Comparison of ENCODE assay signal across 20 cellular contexts in the genomic region with DNA sequence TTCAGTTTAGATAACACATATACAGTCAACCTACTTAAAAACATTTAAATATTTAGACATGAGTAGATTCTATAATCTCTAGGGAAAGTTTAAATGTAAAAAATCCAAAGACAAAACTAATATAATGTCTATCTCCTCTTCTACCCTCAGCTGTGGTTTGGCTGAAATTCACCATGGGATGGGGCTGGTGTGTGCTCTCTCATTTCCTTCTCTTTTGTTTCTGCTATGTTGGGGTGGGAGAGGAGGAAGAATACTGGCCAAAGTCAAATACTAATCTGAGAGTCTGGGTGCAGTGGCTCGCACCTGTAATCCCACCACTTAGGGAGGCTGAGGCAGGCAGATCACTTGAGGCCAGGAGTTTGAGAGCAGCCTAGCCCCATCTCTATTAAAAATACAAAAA.
A peak's percentile ranks its signal among the peaks of the same experiment; 100 is the strongest.
DNase-seq lines count a peak whose midpoint lies in the region; ATAC-seq, FAIRE-seq and TF ChIP-seq lines count a peak whose summit lies in the region.
"Had no signal": no experiment of that assay in that cellular context is flagged by ENCODE, and none has a peak within 500 bp of the region (broad histone marks: within the 10 kb centered on the region; RNA-seq: fewer than 3 reads in every experiment).

No MANE protein-coding gene starts in this region.

- H3K79me2 ChIP-seq in GM23338 (replicated peaks; ENCODE audit: insufficient read depth), result no peaks in the 10 kb centered on the region

- ATAC-seq in GM23338, result no peak
- peak; percentile 60 for ATAC-seq in WTC11
- ATAC-seq: A549; CD8-positive, alpha-beta T cell had no signal

- H3K27ac Mint-ChIP-seq in GM23338, result no peak overlapping the region
- H3K27ac Mint-ChIP-seq in WTC11, result peak overlapping the region; percentile 28; the same call in 1 of the 2 replicates
- H3K27ac Mint-ChIP-seq: B cell; CD4-positive, alpha-beta T cell; CD8-positive, alpha-beta T cell had no signal

- H4K20me1 ChIP-seq in GM23338 (replicated peaks; ENCODE audit: insufficient read depth), result no peaks in the 10 kb centered on the region
- H4K20me1 ChIP-seq: BLaER1 treated with 17β-estradiol and CSF1 and Interleukin-3, amounts not matched to agents 10 nM and 100 nM had no signal

- no peaks in the 10 kb centered on the region for H3K9me3 ChIP-seq in small intestine (ENCODE audit: control insufficient read depth, low read depth)
- H3K9me3 ChIP-seq: A549; BLaER1 treated with 17β-estradiol and CSF1 and Interleukin-3, amounts not matched to agents 10 nM and 100 nM; Caco-2 had no signal

- DNase-seq in GM23338 (ENCODE audit: low spot score), result no peak
- DNase-seq in WTC11 (ENCODE audit: low spot score), result no peak
- no peak for DNase-seq in small intestine
- DNase-seq in islet precursor cell, result no peak
- DNase-seq in activated CD4-positive, alpha-beta T cell treated with anti-CD3 and anti-CD28 coated beads, Interleukin-2, amount 50 U/mL, for 4 hours, result no peak
- DNase-seq: Caco-2; Calu3; CD4-positive, alpha-beta T cell; CD8-positive, alpha-beta T cell; DMS79 treated with DMSO at 0.1 percent for 48 hours; GF-D8 had no signal

- TF ChIP-seq CTCF in GM23338 (conservative IDR thresholded peaks at IDR 0.05; ENCODE audit: low read depth in 2 of 2), result no peak
- TF ChIP-seq CTCF in WTC11 (IDR thresholded peaks at IDR 0.05), result no peak

- H3K27ac ChIP-seq in GM23338 (ENCODE audit: low read depth) (no peak overlapping the region), small intestine (ENCODE audit: low read depth in 1 of 2, low read length in 1 of 2) (no peak overlapping the region)
- H3K27ac ChIP-seq: 22Rv1, A549, C4-2B had no signal

- POLR2A ChIA-PET in WTC11 (lab: Charles Lee), result no interaction called here

- no peak overlapping the region for H3K4me2 ChIP-seq in GM23338
- H3K4me2 ChIP-seq: A549 had no signal

- H3K4me1 Mint-ChIP-seq in GM23338 (peaks cover 14% of the 10 kb centered on the region), WTC11 (peaks cover 19% of the 10 kb centered on the region)
- H3K4me1 Mint-ChIP-seq: B cell had no signal

- no peaks in the 10 kb centered on the region; the same call in 2 of the 3 replicates for H3K9me3 Mint-ChIP-seq in GM23338
- no peaks in the 10 kb centered on the region for H3K9me3 Mint-ChIP-seq in WTC11

- no peaks in the 10 kb centered on the region for H3K36me3 ChIP-seq in GM23338 (ENCODE audit: insufficient read depth)
- peaks cover 0 to 2% of the 10 kb centered on the region in 2 donors for H3K36me3 ChIP-seq in small intestine (ENCODE audit: control insufficient read depth in 2 of 2, insufficient read depth in 2 of 2, low read length in 2 of 2)
- H3K36me3 ChIP-seq: BLaER1 treated with 17β-estradiol and CSF1 and Interleukin-3, amounts not matched to agents 10 nM and 100 nM had no signal

- peak; percentile 30 for FAIRE-seq in small intestine (lab: Jason Lieb, UNC)
- FAIRE-seq: A549, D721Med, G401.6, GM12891, GM19239 had no signal

- H3K27me3 Mint-ChIP-seq in GM23338 (ENCODE audit: insufficient read depth, low read depth, poor library complexity), result no peaks in the 10 kb centered on the region
- H3K27me3 Mint-ChIP-seq in WTC11 (ENCODE audit: low read depth), result no peaks in the 10 kb centered on the region
- H3K27me3 Mint-ChIP-seq: B cell; CD4-positive, alpha-beta T cell had no signal

- H3K27me3 ChIP-seq in GM23338 (ENCODE audit: insufficient read depth) (no peaks in the 10 kb centered on the region), small intestine (ENCODE audit: control insufficient read depth in 2 of 2, insufficient read depth in 2 of 2, low read length in 2 of 2) (no peaks in the 10 kb centered on the region)
- H3K27me3 ChIP-seq: BLaER1 treated with 17β-estradiol and CSF1 and Interleukin-3, amounts not matched to agents 10 nM and 100 nM had no signal

- H3K36me3 Mint-ChIP-seq in GM23338 (ENCODE audit: low read depth) (no peaks in the 10 kb centered on the region), WTC11 (no peaks in the 10 kb centered on the region)
- H3K36me3 Mint-ChIP-seq: CD8-positive, alpha-beta T cell had no signal

- H3K4me1 ChIP-seq in GM23338 (ENCODE audit: insufficient read depth) (peaks cover 4% of the 10 kb centered on the region), small intestine (ENCODE audit: control insufficient read depth in 2 of 2, insufficient read depth in 1 of 2, low read depth in 1 of 2, low read length in 1 of 2) (no peaks in the 10 kb centered on the region)
- H3K4me1 ChIP-seq: A549, Caco-2 had no signal

- H3F3A ChIP-seq in GM23338 (replicated peaks; ENCODE audit: low read depth), result no peaks in the 10 kb centered on the region

- H3K4me3 ChIP-seq in GM23338 (no peak overlapping the region), small intestine (ENCODE audit: low read depth in 1 of 2, low read length in 2 of 2) (no peak overlapping the region)
- H3K4me3 ChIP-seq: A549; BLaER1 treated with 17β-estradiol and CSF1 and Interleukin-3, amounts not matched to agents 10 nM and 100 nM had no signal

- H3K4me3 Mint-ChIP-seq in GM23338, result no peak overlapping the region
- no peak overlapping the region for H3K4me3 Mint-ChIP-seq in WTC11
- H3K4me3 Mint-ChIP-seq: B cell; CD4-positive, alpha-beta T cell; CD8-positive, alpha-beta T cell had no signal

- peak overlapping the region; percentile 3 for H2AFZ ChIP-seq in GM23338

- 83 to 100% (median 89%) methylated on average over 1 of the region's 1 CpG for WGBS in small intestine, 3 donors

- CTCF ChIA-PET in WTC11 (lab: Charles Lee), result no interaction called here

- no peaks in the 10 kb centered on the region for H3K9me2 ChIP-seq in GM23338 (ENCODE audit: insufficient read depth)

TF ChIP-seq in WTC11, 78 proteins besides CTCF, POLR2A, EP300 and RAD21 (continues in another document):
- TF ChIP-seq, protein P1, sequence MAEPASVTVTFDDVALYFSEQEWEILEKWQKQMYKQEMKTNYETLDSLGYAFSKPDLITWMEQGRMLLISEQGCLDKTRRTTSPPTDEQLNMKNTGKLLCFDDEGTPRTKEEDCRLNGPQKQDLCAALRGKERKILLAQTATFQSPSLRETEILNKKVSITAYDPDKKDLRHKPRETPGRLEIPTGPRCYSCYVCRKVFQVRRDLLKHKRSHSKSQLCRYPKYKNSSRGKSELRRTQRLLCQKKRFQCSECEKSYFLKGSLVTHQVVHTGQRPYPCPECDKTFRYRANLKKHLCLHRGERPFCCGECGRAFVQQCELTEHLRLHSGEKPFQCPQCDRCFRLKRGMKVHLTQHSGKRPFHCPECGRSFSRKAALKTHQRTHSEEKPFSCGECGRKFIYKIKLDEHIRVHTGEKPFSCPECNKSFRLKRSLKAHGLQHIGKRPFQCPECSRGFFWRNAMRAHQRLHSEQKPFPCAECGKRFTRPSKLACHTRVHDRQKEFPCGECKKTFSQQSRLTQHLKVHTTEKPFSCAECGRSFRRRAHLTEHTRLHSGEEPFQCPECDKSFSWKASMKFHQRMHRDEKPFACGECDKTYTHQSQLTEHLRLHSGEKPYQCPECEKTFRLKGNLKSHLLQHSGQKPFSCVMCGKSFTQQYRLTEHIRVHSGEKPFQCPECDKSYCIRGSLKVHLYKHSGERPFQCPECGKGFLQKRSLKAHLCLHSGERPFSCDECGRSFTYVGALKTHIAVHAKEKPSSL (CRISPR knock-in tag; conservative IDR thresholded peaks at IDR 0.05), result no peak
- TF ChIP-seq GABPB1 (CRISPR knock-in tag; IDR thresholded peaks at IDR 0.05) (no peak), SMAD4 (CRISPR knock-in tag; IDR thresholded peaks at IDR 0.05) (no peak), IRF2 (CRISPR knock-in tag; IDR thresholded peaks at IDR 0.05; ENCODE audit: borderline replicate concordance, low read depth) (no peak), ATF1 (CRISPR knock-in tag; IDR thresholded peaks at IDR 0.05) (no peak), JUN (CRISPR knock-in tag; IDR thresholded peaks at IDR 0.05) (no peak), NR3C1 (CRISPR knock-in tag; conservative IDR thresholded peaks at IDR 0.05; ENCODE audit: low read depth) (no peak)
- TF ChIP-seq, protein P2, sequence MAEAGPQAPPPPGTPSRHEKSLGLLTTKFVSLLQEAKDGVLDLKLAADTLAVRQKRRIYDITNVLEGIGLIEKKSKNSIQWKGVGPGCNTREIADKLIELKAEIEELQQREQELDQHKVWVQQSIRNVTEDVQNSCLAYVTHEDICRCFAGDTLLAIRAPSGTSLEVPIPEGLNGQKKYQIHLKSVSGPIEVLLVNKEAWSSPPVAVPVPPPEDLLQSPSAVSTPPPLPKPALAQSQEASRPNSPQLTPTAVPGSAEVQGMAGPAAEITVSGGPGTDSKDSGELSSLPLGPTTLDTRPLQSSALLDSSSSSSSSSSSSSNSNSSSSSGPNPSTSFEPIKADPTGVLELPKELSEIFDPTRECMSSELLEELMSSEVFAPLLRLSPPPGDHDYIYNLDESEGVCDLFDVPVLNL (CRISPR knock-in tag; IDR thresholded peaks at IDR 0.05; ENCODE audit: borderline replicate concordance, low read depth), result no peak
- TF ChIP-seq, protein P3, sequence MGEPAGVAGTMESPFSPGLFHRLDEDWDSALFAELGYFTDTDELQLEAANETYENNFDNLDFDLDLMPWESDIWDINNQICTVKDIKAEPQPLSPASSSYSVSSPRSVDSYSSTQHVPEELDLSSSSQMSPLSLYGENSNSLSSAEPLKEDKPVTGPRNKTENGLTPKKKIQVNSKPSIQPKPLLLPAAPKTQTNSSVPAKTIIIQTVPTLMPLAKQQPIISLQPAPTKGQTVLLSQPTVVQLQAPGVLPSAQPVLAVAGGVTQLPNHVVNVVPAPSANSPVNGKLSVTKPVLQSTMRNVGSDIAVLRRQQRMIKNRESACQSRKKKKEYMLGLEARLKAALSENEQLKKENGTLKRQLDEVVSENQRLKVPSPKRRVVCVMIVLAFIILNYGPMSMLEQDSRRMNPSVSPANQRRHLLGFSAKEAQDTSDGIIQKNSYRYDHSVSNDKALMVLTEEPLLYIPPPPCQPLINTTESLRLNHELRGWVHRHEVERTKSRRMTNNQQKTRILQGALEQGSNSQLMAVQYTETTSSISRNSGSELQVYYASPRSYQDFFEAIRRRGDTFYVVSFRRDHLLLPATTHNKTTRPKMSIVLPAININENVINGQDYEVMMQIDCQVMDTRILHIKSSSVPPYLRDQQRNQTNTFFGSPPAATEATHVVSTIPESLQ (CRISPR knock-in tag; IDR thresholded peaks at IDR 0.05), result no peak
- TF ChIP-seq, protein P4, sequence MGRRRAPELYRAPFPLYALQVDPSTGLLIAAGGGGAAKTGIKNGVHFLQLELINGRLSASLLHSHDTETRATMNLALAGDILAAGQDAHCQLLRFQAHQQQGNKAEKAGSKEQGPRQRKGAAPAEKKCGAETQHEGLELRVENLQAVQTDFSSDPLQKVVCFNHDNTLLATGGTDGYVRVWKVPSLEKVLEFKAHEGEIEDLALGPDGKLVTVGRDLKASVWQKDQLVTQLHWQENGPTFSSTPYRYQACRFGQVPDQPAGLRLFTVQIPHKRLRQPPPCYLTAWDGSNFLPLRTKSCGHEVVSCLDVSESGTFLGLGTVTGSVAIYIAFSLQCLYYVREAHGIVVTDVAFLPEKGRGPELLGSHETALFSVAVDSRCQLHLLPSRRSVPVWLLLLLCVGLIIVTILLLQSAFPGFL (CRISPR knock-in tag; IDR thresholded peaks at IDR 0.05; ENCODE audit: borderline replicate concordance), result no peak
- TF ChIP-seq, protein P5, sequence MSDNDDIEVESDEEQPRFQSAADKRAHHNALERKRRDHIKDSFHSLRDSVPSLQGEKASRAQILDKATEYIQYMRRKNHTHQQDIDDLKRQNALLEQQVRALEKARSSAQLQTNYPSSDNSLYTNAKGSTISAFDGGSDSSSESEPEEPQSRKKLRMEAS (CRISPR knock-in tag; IDR thresholded peaks at IDR 0.05), result no peak
